In the genomic region with DNA sequence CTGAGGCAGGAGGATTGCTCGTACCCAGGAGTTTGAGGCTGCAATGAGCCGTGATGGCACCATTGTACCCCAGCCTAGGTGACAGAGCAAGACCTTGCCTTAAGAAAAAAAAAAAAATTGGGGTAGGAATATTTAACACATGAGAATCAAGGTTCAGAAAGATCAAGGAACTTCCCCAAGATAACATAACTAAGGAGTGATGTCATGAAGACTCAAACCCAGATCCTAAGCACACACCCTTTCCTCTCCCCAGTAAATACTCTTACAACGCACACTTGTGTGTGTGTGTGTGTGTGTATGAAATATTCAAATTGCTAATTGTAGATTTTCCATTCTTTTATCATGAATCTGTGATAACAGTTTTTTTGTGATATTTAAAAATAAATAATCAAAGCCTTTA, we compare ENCODE assay signal across 17 cellular contexts.
DNase-seq lines count a peak whose midpoint lies in the region; ATAC-seq, FAIRE-seq and TF ChIP-seq lines count a peak whose summit lies in the region.
"Had no signal": no experiment of that assay in that cellular context is flagged by ENCODE, and none has a peak within 500 bp of the region (broad histone marks: within the 10 kb centered on the region; RNA-seq: fewer than 3 reads in every experiment).

No MANE protein-coding gene starts in this region.

- no peak for TF ChIP-seq CTCF in endothelial cell of umbilical vein (IDR thresholded peaks at IDR 0.05; ENCODE audit: extremely low read depth in 1 of 2, insufficient read depth in 1 of 2, low read depth in 1 of 2, low read length in 2 of 2)
- TF ChIP-seq CTCF in mucosa of descending colon (IDR thresholded peaks at IDR 0.05) = no peak

- H3K4me2 ChIP-seq in endothelial cell of umbilical vein (ENCODE audit: insufficient read depth, low read length) = no peak overlapping the region

- no peaks in the 10 kb centered on the region for H3K79me2 ChIP-seq in endothelial cell of umbilical vein (ENCODE audit: control insufficient read depth, insufficient read depth, low read length)

- POLR2A ChIA-PET in endothelial cell of umbilical vein (lab: Charles Lee) = no interaction called here

- H3K9ac ChIP-seq in endothelial cell of umbilical vein (replicated peaks; ENCODE audit: extremely low read depth, insufficient read depth, low read length) = no peak overlapping the region
- H3K9ac ChIP-seq: GM23248 had no signal

- H2AFZ ChIP-seq in endothelial cell of umbilical vein (ENCODE audit: low read depth, low read length) = no peak overlapping the region
- H2AFZ ChIP-seq: GM23248 had no signal

- BruUV-seq in endothelial cell of umbilical vein (replicated peaks; lab: Mats Ljungman, UMichigan) = no TSS peak

- no peaks in the 10 kb centered on the region for H4K20me1 ChIP-seq in endothelial cell of umbilical vein (replicated peaks; ENCODE audit: control insufficient read depth, extremely low read depth, insufficient read depth, low read length)

- FAIRE-seq in endothelial cell of umbilical vein (lab: Jason Lieb, UNC) = peak; percentile 26
- FAIRE-seq: G401.6, GM12878, GM18507 had no signal

- dilution Hi-C loops in endothelial cell of umbilical vein (cut with MboI; ENCODE audit: extremely low pct_ligation_motif_present, low sequenced_read_pairs) = no loop called here

- ATAC-seq in mucosa of descending colon = peak; percentile 59
- ATAC-seq: GM12878 had no signal

- intact Hi-C loops in endothelial cell of umbilical vein (cut with micrococcal nuclease) = no loop called here
- intact Hi-C loops in mucosa of descending colon (cut with DNase I, micrococcal nuclease) = no loop called here
- intact Hi-C loops in cardiac septum (cut with DNase I) = no loop called here

- no peaks in the 10 kb centered on the region for H3K36me3 ChIP-seq in endothelial cell of umbilical vein (ENCODE audit: control insufficient read depth in 2 of 2, extremely low read depth in 1 of 2, insufficient read depth in 2 of 2, low read length in 2 of 2)
- no peaks in the 10 kb centered on the region for H3K36me3 ChIP-seq in mucosa of descending colon (ENCODE audit: low read depth)

- TF ChIP-seq POLR2A in endothelial cell of umbilical vein (IDR thresholded peaks at IDR 0.05; ENCODE audit: low read depth, low read length) = no peak

- no peaks in the 10 kb centered on the region for H3K27me3 ChIP-seq in endothelial cell of umbilical vein (ENCODE audit: control insufficient read depth in 2 of 2, insufficient read depth in 2 of 2, low read length in 2 of 2)

- H3K4me1 ChIP-seq in endothelial cell of umbilical vein (ENCODE audit: control insufficient read depth, extremely low read depth, insufficient read depth, low read length) = no peaks in the 10 kb centered on the region
- no peaks in the 10 kb centered on the region for H3K4me1 ChIP-seq in mucosa of descending colon (ENCODE audit: low read depth)

- H3K9me3 ChIP-seq in endothelial cell of umbilical vein (replicated peaks; ENCODE audit: control insufficient read depth, insufficient read depth, low read length) (no peaks in the 10 kb centered on the region), mucosa of descending colon (no peaks in the 10 kb centered on the region)

- DNase-seq in Daoy (ENCODE audit: low read depth) (peak; percentile 7), M059J (ENCODE audit: low read depth) (peak; percentile 45), endothelial cell of umbilical vein (ENCODE audit: low read depth, low spot score) (peak; percentile 27), mucosa of descending colon (no peak), NCI-H1436 (lab: John Stamatoyannopoulos, UW) (no peak), DMS79 (lab: John Stamatoyannopoulos, UW) (no peak), cardiac septum (ENCODE audit: low spot score) (no peak)
- DNase-seq: C1 segment of cervical spinal cord, GM23248, KG1, NCI-H1105, NCI-H187 treated with DMSO at 0.1 percent for 48 hours, NCI-H69, RPMI8226 had no signal

- no peaks in the 10 kb centered on the region for H3K9me1 ChIP-seq in endothelial cell of umbilical vein (replicated peaks; ENCODE audit: control insufficient read depth, extremely low read depth, insufficient read depth, low read length)

- H3K4me3 ChIP-seq in endothelial cell of umbilical vein (replicated peaks in 1 of 3; ENCODE audit: insufficient read depth in 1 of 3, low read depth in 1 of 3, low read length in 3 of 3) = no peak overlapping the region
- no peak overlapping the region for H3K4me3 ChIP-seq in mucosa of descending colon
- H3K4me3 ChIP-seq: GM12878, GM23248 had no signal

- no peak overlapping the region for H3K27ac ChIP-seq in endothelial cell of umbilical vein (ENCODE audit: insufficient read depth, low read depth, low read length)
- H3K27ac ChIP-seq: GM23248 had no signal

- CTCF ChIA-PET in endothelial cell of umbilical vein (lab: Charles Lee) = no interaction called here

TF ChIP-seq in endothelial cell of umbilical vein, 7 proteins besides CTCF, POLR2A, EP300 and RAD21:
- no peak for TF ChIP-seq POLR2AphosphoS5 (IDR thresholded peaks at IDR 0.05; ENCODE audit: insufficient read depth, low read depth, low read length)
- no peak for TF ChIP-seq JUN (IDR thresholded peaks at IDR 0.05; ENCODE audit: borderline replicate concordance, insufficient read depth, insufficient read length, low read depth)
- peak; percentile 60 for TF ChIP-seq GATA2 (IDR thresholded peaks at IDR 0.05; ENCODE audit: insufficient read depth, insufficient read length, low read depth, low read length)
- TF ChIP-seq, protein P1, sequence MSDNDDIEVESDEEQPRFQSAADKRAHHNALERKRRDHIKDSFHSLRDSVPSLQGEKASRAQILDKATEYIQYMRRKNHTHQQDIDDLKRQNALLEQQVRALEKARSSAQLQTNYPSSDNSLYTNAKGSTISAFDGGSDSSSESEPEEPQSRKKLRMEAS (IDR thresholded peaks at IDR 0.05; ENCODE audit: insufficient read depth, insufficient read length) = no peak
- no peak for TF ChIP-seq MYC (IDR thresholded peaks at IDR 0.05; ENCODE audit: low read depth, low read length)

Comparison
In these comparisons a context has a peak if more than half of its experiments do, and no peak if none do; other contexts are left out.
1. DNase-seq: peak in Daoy (single experiment), M059J (single experiment) and endothelial cell of umbilical vein (single experiment); none in mucosa of descending colon (0 of 3), NCI-H1436 (single experiment), DMS79 (single experiment) and cardiac septum (single experiment).